Comparison of ENCODE assay signal across 37 cellular contexts in the genomic region with DNA sequence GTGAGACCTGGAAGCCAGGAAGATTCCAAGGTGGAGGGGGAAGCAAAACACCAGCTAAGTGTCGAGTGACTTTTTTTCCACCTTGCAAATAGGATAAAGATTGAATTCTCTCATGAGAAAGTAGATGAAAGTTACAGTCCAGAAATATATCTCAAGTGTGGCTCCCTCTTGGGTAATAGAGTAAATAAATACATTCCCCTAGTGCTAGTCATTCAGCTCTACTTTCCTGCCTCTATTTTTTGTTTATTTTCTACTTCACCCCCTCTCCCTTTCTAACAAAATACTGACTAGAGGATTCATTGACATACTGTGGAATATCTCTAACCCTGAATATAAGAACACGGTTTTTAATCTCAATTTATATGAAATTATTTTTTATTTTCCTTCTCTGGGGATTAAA. TPM values are rescaled to one million over a fixed set of nuclear protein-coding genes. Genes with fewer than 3 reads are reported as not detected.
"Had no signal": no experiment of that assay in that cellular context is flagged by ENCODE, and none has a peak within 500 bp of the region (broad histone marks: within the 10 kb centered on the region; RNA-seq: fewer than 3 reads in every experiment).

No MANE protein-coding gene starts in this region.

- H3K27ac Mint-ChIP-seq: activated B cell treated with CpG ODN at 0.5 μM for 24 hours; activated CD4-positive, alpha-beta memory T cell treated with anti-CD3 and anti-CD28 coated beads, Interleukin-2, amount 10 ng/mL, durations not matched to agents 7 days and 5 days; activated CD4-positive, alpha-beta T cell treated with anti-CD3 and anti-CD28 coated beads for 36 hours; activated CD4-positive, alpha-beta T cell treated with anti-CD3 and anti-CD28 coated beads, Interleukin-2, amount 10 ng/mL, durations not matched to agents 7 days and 5 days; activated CD8-positive, alpha-beta memory T cell treated with anti-CD3 and anti-CD28 coated beads, Interleukin-2, amount 10 ng/mL, durations not matched to agents 7 days and 5 days; activated CD8-positive, alpha-beta T cell treated with anti-CD3 and anti-CD28 coated beads, Interleukin-2, amount 10 ng/mL, durations not matched to agents 7 days and 5 days; activated naive CD4-positive, alpha-beta T cell treated with anti-CD3 and anti-CD28 coated beads, Interleukin-2, amount 10 ng/mL, durations not matched to agents 7 days and 5 days; activated naive CD4-positive, alpha-beta T cell treated with anti-CD3 and anti-CD28 coated beads, Interleukin-2, amount 50 U/mL, for 24 hours; activated naive CD8-positive, alpha-beta T cell; activated naive CD8-positive, alpha-beta T cell treated with anti-CD3 and anti-CD28 coated beads, Interleukin-2, amount 10 ng/mL, durations not matched to agents 7 days and 5 days; activated naive CD8-positive, alpha-beta T cell treated with anti-CD3 and anti-CD28 coated beads, Interleukin-2, amount 50 U/mL, for 24 hours; activated T-cell treated with anti-CD3 and anti-CD28 coated beads, Interleukin-2, amount 50 U/mL, for 24 hours; activated T-helper 2 cell treated with anti-CD3 and anti-CD28 coated beads, Interferon-gamma antibody, Interleukin-2, Interleukin-4, amounts not matched to agents 10 μg/mL and 5 μg/mL and 100 μg/mL, durations not matched to agents 14 hours and 24 hours and 36 hours; brain; T-helper 1 cell treated with Interleukin-12 subunit alpha and Interleukin-12 subunit beta and Interleukin-4 antibody, amounts not matched to agents 30 μg/mL and 1 μg/mL, for 36 hours; T-helper 2 cell treated with Interferon-gamma antibody and Interleukin-4, amounts not matched to agents 5 μg/mL and 100 μg/mL, for 36 hours had no signal

- H3K4me1 Mint-ChIP-seq: activated B cell treated with CpG ODN at 0.5 μM for 24 hours; activated CD4-positive, alpha-beta memory T cell treated with anti-CD3 and anti-CD28 coated beads, Interleukin-2, amount 10 ng/mL, durations not matched to agents 7 days and 5 days; activated CD4-positive, alpha-beta T cell treated with anti-CD3 and anti-CD28 coated beads for 36 hours; activated CD4-positive, alpha-beta T cell treated with anti-CD3 and anti-CD28 coated beads, Interleukin-2, amount 10 ng/mL, durations not matched to agents 7 days and 5 days; activated CD8-positive, alpha-beta memory T cell treated with anti-CD3 and anti-CD28 coated beads, Interleukin-2, amount 10 ng/mL, durations not matched to agents 7 days and 5 days; activated naive CD4-positive, alpha-beta T cell treated with anti-CD3 and anti-CD28 coated beads, Interleukin-2, amount 10 ng/mL, durations not matched to agents 7 days and 5 days; activated naive CD4-positive, alpha-beta T cell treated with anti-CD3 and anti-CD28 coated beads, Interleukin-2, amount 50 U/mL, for 24 hours; activated naive CD8-positive, alpha-beta T cell treated with anti-CD3 and anti-CD28 coated beads, Interleukin-2, amount 10 ng/mL, durations not matched to agents 7 days and 5 days; activated naive CD8-positive, alpha-beta T cell treated with anti-CD3 and anti-CD28 coated beads, Interleukin-2, amount 50 U/mL, for 24 hours; brain had no signal

- DNase-seq: activated B cell treated with CpG ODN at 0.5 μM for 24 hours; activated CD4-positive, alpha-beta memory T cell treated with anti-CD3 and anti-CD28 coated beads, Interleukin-2, amount 10 ng/mL, durations not matched to agents 7 days and 5 days; activated CD4-positive, alpha-beta T cell treated with anti-CD3 and anti-CD28 coated beads for 1 hour; activated CD4-positive, alpha-beta T cell treated with anti-CD3 and anti-CD28 coated beads for 36 hours; activated CD4-positive, alpha-beta T cell treated with anti-CD3 and anti-CD28 coated beads for 48 hours; activated CD4-positive, alpha-beta T cell treated with anti-CD3 and anti-CD28 coated beads, Interleukin-2, amount 10 ng/mL, durations not matched to agents 7 days and 5 days; activated CD4-positive, alpha-beta T cell treated with anti-CD3 and anti-CD28 coated beads, Interleukin-2, amount 50 U/mL, for 48 hours; activated CD8-positive, alpha-beta memory T cell treated with anti-CD3 and anti-CD28 coated beads for 24 hours; activated CD8-positive, alpha-beta memory T cell treated with anti-CD3 and anti-CD28 coated beads, Interleukin-2, amount 10 ng/mL, durations not matched to agents 7 days and 5 days; activated CD8-positive, alpha-beta memory T cell treated with anti-CD3 and anti-CD28 coated beads, Interleukin-2, amount 50 U/mL, for 48 hours; activated CD8-positive, alpha-beta T cell treated with anti-CD3 and anti-CD28 coated beads, Interleukin-2, amount 10 ng/mL, durations not matched to agents 7 days and 5 days; activated effector memory CD4-positive, alpha-beta T cell treated with Interleukin-2 at 50 U/mL for 16 hours; activated gamma-delta T cell; activated naive CD4-positive, alpha-beta T cell treated with anti-CD3 and anti-CD28 coated beads, Interleukin-2, amount 10 ng/mL, durations not matched to agents 7 days and 5 days; activated naive CD4-positive, alpha-beta T cell treated with Interleukin-2 at 50 U/mL for 16 hours; activated naive CD8-positive, alpha-beta T cell treated with anti-CD3 and anti-CD28 coated beads, Interleukin-2, amount 10 ng/mL, durations not matched to agents 7 days and 5 days; activated naive CD8-positive, alpha-beta T cell treated with anti-CD3 and anti-CD28 coated beads, Interleukin-2, amount 50 U/mL, for 24 hours; activated T-cell treated with anti-CD3 and anti-CD28 coated beads, Interleukin-2, amount 50 U/mL, for 24 hours; activated T-cell treated with anti-CD3 and anti-CD28 coated beads, Interleukin-2, amount 50 U/mL, for 48 hours; amygdala; anterior cingulate cortex; central memory CD4-positive, alpha-beta T cell; T-helper 1 cell; T-helper 2 cell; T-helper 9 cell had no signal

- H3K9me3 Mint-ChIP-seq: activated B cell treated with CpG ODN at 0.5 μM for 24 hours; activated CD4-positive, alpha-beta memory T cell treated with anti-CD3 and anti-CD28 coated beads, Interleukin-2, amount 10 ng/mL, durations not matched to agents 7 days and 5 days; activated CD4-positive, alpha-beta T cell treated with anti-CD3 and anti-CD28 coated beads, Interleukin-2, amount 10 ng/mL, durations not matched to agents 7 days and 5 days; activated naive CD4-positive, alpha-beta T cell treated with anti-CD3 and anti-CD28 coated beads, Interleukin-2, amount 10 ng/mL, durations not matched to agents 7 days and 5 days; activated naive CD8-positive, alpha-beta T cell treated with anti-CD3 and anti-CD28 coated beads, Interleukin-2, amount 10 ng/mL, durations not matched to agents 7 days and 5 days; activated naive CD8-positive, alpha-beta T cell treated with anti-CD3 and anti-CD28 coated beads, Interleukin-2, amount 50 U/mL, for 24 hours; activated T-cell treated with anti-CD3 and anti-CD28 coated beads, Interleukin-2, amount 50 U/mL, for 24 hours; activated T-helper 2 cell treated with anti-CD3 and anti-CD28 coated beads, Interferon-gamma antibody, Interleukin-2, Interleukin-4, amounts not matched to agents 10 μg/mL and 5 μg/mL and 100 μg/mL, durations not matched to agents 14 hours and 24 hours and 36 hours; brain; T-helper 1 cell treated with Interleukin-12 subunit alpha and Interleukin-12 subunit beta and Interleukin-4 antibody, amounts not matched to agents 30 μg/mL and 1 μg/mL, for 36 hours; T-helper 2 cell treated with Interferon-gamma antibody and Interleukin-4, amounts not matched to agents 5 μg/mL and 100 μg/mL, for 36 hours had no signal

- H3K36me3 Mint-ChIP-seq: activated CD8-positive, alpha-beta memory T cell treated with anti-CD3 and anti-CD28 coated beads, Interleukin-2, amount 10 ng/mL, durations not matched to agents 7 days and 5 days; activated naive CD4-positive, alpha-beta T cell treated with anti-CD3 and anti-CD28 coated beads, Interleukin-2, amount 10 ng/mL, durations not matched to agents 7 days and 5 days; activated naive CD4-positive, alpha-beta T cell treated with anti-CD3 and anti-CD28 coated beads, Interleukin-2, amount 50 U/mL, for 24 hours; activated naive CD8-positive, alpha-beta T cell; activated naive CD8-positive, alpha-beta T cell treated with anti-CD3 and anti-CD28 coated beads, Interleukin-2, amount 10 ng/mL, durations not matched to agents 7 days and 5 days; brain had no signal

- H3K36me3 ChIP-seq: ascending aorta had no signal

- ATAC-seq: activated CD4-positive, alpha-beta T cell treated with anti-CD3 and anti-CD28 coated beads for 36 hours; activated CD8-positive, alpha-beta memory T cell treated with anti-CD3 and anti-CD28 coated beads, Interleukin-2, amount 10 ng/mL, durations not matched to agents 7 days and 5 days; activated CD8-positive, alpha-beta T cell treated with anti-CD3 and anti-CD28 coated beads, Interleukin-2, amount 10 ng/mL, durations not matched to agents 7 days and 5 days; activated naive CD8-positive, alpha-beta T cell treated with anti-CD3 and anti-CD28 coated beads, Interleukin-2, amount 50 U/mL, for 24 hours had no signal

- H3K4me3 Mint-ChIP-seq: activated B cell treated with CpG ODN at 0.5 μM for 24 hours; activated CD4-positive, alpha-beta memory T cell treated with anti-CD3 and anti-CD28 coated beads, Interleukin-2, amount 10 ng/mL, durations not matched to agents 7 days and 5 days; activated CD4-positive, alpha-beta T cell treated with anti-CD3 and anti-CD28 coated beads for 36 hours; activated CD4-positive, alpha-beta T cell treated with anti-CD3 and anti-CD28 coated beads, Interleukin-2, amount 10 ng/mL, durations not matched to agents 7 days and 5 days; activated CD8-positive, alpha-beta memory T cell treated with anti-CD3 and anti-CD28 coated beads, Interleukin-2, amount 10 ng/mL, durations not matched to agents 7 days and 5 days; activated CD8-positive, alpha-beta T cell treated with anti-CD3 and anti-CD28 coated beads, Interleukin-2, amount 10 ng/mL, durations not matched to agents 7 days and 5 days; activated naive CD4-positive, alpha-beta T cell treated with anti-CD3 and anti-CD28 coated beads, Interleukin-2, amount 10 ng/mL, durations not matched to agents 7 days and 5 days; activated naive CD4-positive, alpha-beta T cell treated with anti-CD3 and anti-CD28 coated beads, Interleukin-2, amount 50 U/mL, for 24 hours; activated naive CD8-positive, alpha-beta T cell; activated naive CD8-positive, alpha-beta T cell treated with anti-CD3 and anti-CD28 coated beads, Interleukin-2, amount 10 ng/mL, durations not matched to agents 7 days and 5 days; activated naive CD8-positive, alpha-beta T cell treated with anti-CD3 and anti-CD28 coated beads, Interleukin-2, amount 50 U/mL, for 24 hours; activated T-cell treated with anti-CD3 and anti-CD28 coated beads, Interleukin-2, amount 50 U/mL, for 24 hours; brain; T-helper 1 cell treated with Interleukin-12 subunit alpha and Interleukin-12 subunit beta and Interleukin-4 antibody, amounts not matched to agents 30 μg/mL and 1 μg/mL, for 36 hours; T-helper 2 cell treated with Interferon-gamma antibody and Interleukin-4, amounts not matched to agents 5 μg/mL and 100 μg/mL, for 36 hours had no signal

- H3K27me3 ChIP-seq: ascending aorta had no signal

- FAIRE-seq: TTC549 had no signal

- H3K27me3 Mint-ChIP-seq: activated naive CD4-positive, alpha-beta T cell treated with anti-CD3 and anti-CD28 coated beads, Interleukin-2, amount 10 ng/mL, durations not matched to agents 7 days and 5 days; brain had no signal

- H3K9me3 ChIP-seq: ascending aorta had no signal

- H3K27ac ChIP-seq: ascending aorta, VCaP had no signal

- H3K4me3 ChIP-seq: ascending aorta had no signal

- H3K4me1 ChIP-seq: ascending aorta had no signal

RNA-seq across cellular contexts. Expression of a gene that starts 19.2 kb away (rescaled TPM):
- total RNA-seq: activated B cell treated with CpG ODN at 0.5 μM for 24 hours; activated CD4-positive, alpha-beta memory T cell treated with anti-CD3 and anti-CD28 coated beads, Interleukin-2, amount 10 ng/mL, durations not matched to agents 7 days and 5 days; activated CD4-positive, alpha-beta T cell treated with anti-CD3 and anti-CD28 coated beads for 36 hours; activated CD4-positive, alpha-beta T cell treated with anti-CD3 and anti-CD28 coated beads, Interleukin-2, amount 10 ng/mL, durations not matched to agents 7 days and 5 days; activated CD8-positive, alpha-beta memory T cell treated with anti-CD3 and anti-CD28 coated beads, Interleukin-2, amount 10 ng/mL, durations not matched to agents 7 days and 5 days; activated CD8-positive, alpha-beta T cell treated with anti-CD3 and anti-CD28 coated beads, Interleukin-2, amount 10 ng/mL, durations not matched to agents 7 days and 5 days; activated naive CD8-positive, alpha-beta T cell treated with anti-CD3 and anti-CD28 coated beads, Interleukin-2, amount 10 ng/mL, durations not matched to agents 7 days and 5 days; activated T-helper 2 cell treated with anti-CD3 and anti-CD28 coated beads, Interferon-gamma antibody, Interleukin-2, Interleukin-4, amounts not matched to agents 10 μg/mL and 5 μg/mL and 100 μg/mL, durations not matched to agents 14 hours and 24 hours and 36 hours; ascending aorta; cardiac septum; cerebellum had no signal
- polyA plus RNA-seq: adipose tissue had no signal

RNA-seq across cellular contexts. Expression of a gene that starts 34.0 kb away (rescaled TPM):
- total RNA-seq: activated B cell treated with CpG ODN at 0.5 μM for 24 hours; activated CD4-positive, alpha-beta memory T cell treated with anti-CD3 and anti-CD28 coated beads, Interleukin-2, amount 10 ng/mL, durations not matched to agents 7 days and 5 days; activated CD4-positive, alpha-beta T cell treated with anti-CD3 and anti-CD28 coated beads for 36 hours; activated CD4-positive, alpha-beta T cell treated with anti-CD3 and anti-CD28 coated beads, Interleukin-2, amount 10 ng/mL, durations not matched to agents 7 days and 5 days; activated CD8-positive, alpha-beta memory T cell treated with anti-CD3 and anti-CD28 coated beads, Interleukin-2, amount 10 ng/mL, durations not matched to agents 7 days and 5 days; activated CD8-positive, alpha-beta T cell treated with anti-CD3 and anti-CD28 coated beads, Interleukin-2, amount 10 ng/mL, durations not matched to agents 7 days and 5 days; activated naive CD8-positive, alpha-beta T cell treated with anti-CD3 and anti-CD28 coated beads, Interleukin-2, amount 10 ng/mL, durations not matched to agents 7 days and 5 days; activated T-helper 2 cell treated with anti-CD3 and anti-CD28 coated beads, Interferon-gamma antibody, Interleukin-2, Interleukin-4, amounts not matched to agents 10 μg/mL and 5 μg/mL and 100 μg/mL, durations not matched to agents 14 hours and 24 hours and 36 hours; ascending aorta; cardiac septum; cerebellum had no signal
- polyA plus RNA-seq: adipose tissue had no signal

RNA-seq across cellular contexts. Expression of a gene that starts 42.4 kb away (rescaled TPM):
- total RNA-seq: activated B cell treated with CpG ODN at 0.5 μM for 24 hours; activated CD4-positive, alpha-beta memory T cell treated with anti-CD3 and anti-CD28 coated beads, Interleukin-2, amount 10 ng/mL, durations not matched to agents 7 days and 5 days; activated CD4-positive, alpha-beta T cell treated with anti-CD3 and anti-CD28 coated beads for 36 hours; activated CD4-positive, alpha-beta T cell treated with anti-CD3 and anti-CD28 coated beads, Interleukin-2, amount 10 ng/mL, durations not matched to agents 7 days and 5 days; activated CD8-positive, alpha-beta memory T cell treated with anti-CD3 and anti-CD28 coated beads, Interleukin-2, amount 10 ng/mL, durations not matched to agents 7 days and 5 days; activated CD8-positive, alpha-beta T cell treated with anti-CD3 and anti-CD28 coated beads, Interleukin-2, amount 10 ng/mL, durations not matched to agents 7 days and 5 days; activated naive CD8-positive, alpha-beta T cell treated with anti-CD3 and anti-CD28 coated beads, Interleukin-2, amount 10 ng/mL, durations not matched to agents 7 days and 5 days; activated T-helper 2 cell treated with anti-CD3 and anti-CD28 coated beads, Interferon-gamma antibody, Interleukin-2, Interleukin-4, amounts not matched to agents 10 μg/mL and 5 μg/mL and 100 μg/mL, durations not matched to agents 14 hours and 24 hours and 36 hours; ascending aorta; cardiac septum; cerebellum had no signal
- polyA plus RNA-seq: adipose tissue had no signal

RNA-seq across cellular contexts. Expression of a gene that starts 58.7 kb away (rescaled TPM):
- total RNA-seq: activated B cell treated with CpG ODN at 0.5 μM for 24 hours; activated CD4-positive, alpha-beta memory T cell treated with anti-CD3 and anti-CD28 coated beads, Interleukin-2, amount 10 ng/mL, durations not matched to agents 7 days and 5 days; activated CD4-positive, alpha-beta T cell treated with anti-CD3 and anti-CD28 coated beads for 36 hours; activated CD4-positive, alpha-beta T cell treated with anti-CD3 and anti-CD28 coated beads, Interleukin-2, amount 10 ng/mL, durations not matched to agents 7 days and 5 days; activated CD8-positive, alpha-beta memory T cell treated with anti-CD3 and anti-CD28 coated beads, Interleukin-2, amount 10 ng/mL, durations not matched to agents 7 days and 5 days; activated CD8-positive, alpha-beta T cell treated with anti-CD3 and anti-CD28 coated beads, Interleukin-2, amount 10 ng/mL, durations not matched to agents 7 days and 5 days; activated naive CD8-positive, alpha-beta T cell treated with anti-CD3 and anti-CD28 coated beads, Interleukin-2, amount 10 ng/mL, durations not matched to agents 7 days and 5 days; activated T-helper 2 cell treated with anti-CD3 and anti-CD28 coated beads, Interferon-gamma antibody, Interleukin-2, Interleukin-4, amounts not matched to agents 10 μg/mL and 5 μg/mL and 100 μg/mL, durations not matched to agents 14 hours and 24 hours and 36 hours; ascending aorta had no signal

RNA-seq across cellular contexts. Expression of a gene that starts 59.6 kb away (rescaled TPM):
- total RNA-seq: activated B cell treated with CpG ODN at 0.5 μM for 24 hours; activated CD4-positive, alpha-beta memory T cell treated with anti-CD3 and anti-CD28 coated beads, Interleukin-2, amount 10 ng/mL, durations not matched to agents 7 days and 5 days; activated CD4-positive, alpha-beta T cell treated with anti-CD3 and anti-CD28 coated beads for 36 hours; activated CD4-positive, alpha-beta T cell treated with anti-CD3 and anti-CD28 coated beads, Interleukin-2, amount 10 ng/mL, durations not matched to agents 7 days and 5 days; activated CD8-positive, alpha-beta memory T cell treated with anti-CD3 and anti-CD28 coated beads, Interleukin-2, amount 10 ng/mL, durations not matched to agents 7 days and 5 days; activated CD8-positive, alpha-beta T cell treated with anti-CD3 and anti-CD28 coated beads, Interleukin-2, amount 10 ng/mL, durations not matched to agents 7 days and 5 days; activated naive CD8-positive, alpha-beta T cell treated with anti-CD3 and anti-CD28 coated beads, Interleukin-2, amount 10 ng/mL, durations not matched to agents 7 days and 5 days; activated T-helper 2 cell treated with anti-CD3 and anti-CD28 coated beads, Interferon-gamma antibody, Interleukin-2, Interleukin-4, amounts not matched to agents 10 μg/mL and 5 μg/mL and 100 μg/mL, durations not matched to agents 14 hours and 24 hours and 36 hours; ascending aorta; cardiac septum; cerebellum had no signal
- polyA plus RNA-seq: adipose tissue had no signal
